3 cellular contexts compared by ENCODE assay signal in the genomic region with DNA sequence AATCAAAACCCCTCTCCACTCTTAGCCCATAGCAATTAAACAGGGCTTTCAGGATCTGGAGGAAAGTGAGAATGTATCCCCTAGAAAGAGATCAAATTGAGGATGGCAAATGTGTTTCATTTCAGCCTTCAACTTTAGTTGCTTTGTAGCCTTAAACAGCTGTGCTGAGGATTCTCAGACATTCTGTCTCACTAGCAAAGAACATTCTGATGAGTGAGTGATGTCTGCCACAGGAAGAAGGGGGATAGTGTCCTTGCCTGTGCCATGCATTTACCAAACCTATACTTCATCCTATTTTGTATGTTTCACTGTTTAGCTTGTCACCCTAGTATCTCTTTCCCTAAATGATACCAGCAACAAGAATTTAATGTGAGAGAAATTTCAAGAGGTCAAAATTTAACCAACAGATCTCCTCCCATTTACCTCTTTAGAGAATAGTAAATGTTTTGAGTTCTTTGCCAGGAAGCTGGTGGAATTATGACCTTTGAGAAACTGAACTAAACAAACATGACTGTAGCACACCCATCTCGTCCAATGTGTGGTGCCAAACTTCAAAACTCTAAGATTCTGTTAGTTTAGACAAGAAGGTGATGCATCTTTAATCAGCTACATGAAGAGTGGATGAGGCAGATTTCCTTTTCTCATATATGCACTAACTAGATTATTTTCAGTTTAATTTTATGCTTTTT.
TF ChIP-seq lines count a peak whose summit lies in the region.

No MANE protein-coding gene starts in this region.

TF ChIP-seq in A549, 52 proteins besides CTCF, POLR2A, EP300 and RAD21 (continued from another document):
- TF ChIP-seq, protein P1, sequence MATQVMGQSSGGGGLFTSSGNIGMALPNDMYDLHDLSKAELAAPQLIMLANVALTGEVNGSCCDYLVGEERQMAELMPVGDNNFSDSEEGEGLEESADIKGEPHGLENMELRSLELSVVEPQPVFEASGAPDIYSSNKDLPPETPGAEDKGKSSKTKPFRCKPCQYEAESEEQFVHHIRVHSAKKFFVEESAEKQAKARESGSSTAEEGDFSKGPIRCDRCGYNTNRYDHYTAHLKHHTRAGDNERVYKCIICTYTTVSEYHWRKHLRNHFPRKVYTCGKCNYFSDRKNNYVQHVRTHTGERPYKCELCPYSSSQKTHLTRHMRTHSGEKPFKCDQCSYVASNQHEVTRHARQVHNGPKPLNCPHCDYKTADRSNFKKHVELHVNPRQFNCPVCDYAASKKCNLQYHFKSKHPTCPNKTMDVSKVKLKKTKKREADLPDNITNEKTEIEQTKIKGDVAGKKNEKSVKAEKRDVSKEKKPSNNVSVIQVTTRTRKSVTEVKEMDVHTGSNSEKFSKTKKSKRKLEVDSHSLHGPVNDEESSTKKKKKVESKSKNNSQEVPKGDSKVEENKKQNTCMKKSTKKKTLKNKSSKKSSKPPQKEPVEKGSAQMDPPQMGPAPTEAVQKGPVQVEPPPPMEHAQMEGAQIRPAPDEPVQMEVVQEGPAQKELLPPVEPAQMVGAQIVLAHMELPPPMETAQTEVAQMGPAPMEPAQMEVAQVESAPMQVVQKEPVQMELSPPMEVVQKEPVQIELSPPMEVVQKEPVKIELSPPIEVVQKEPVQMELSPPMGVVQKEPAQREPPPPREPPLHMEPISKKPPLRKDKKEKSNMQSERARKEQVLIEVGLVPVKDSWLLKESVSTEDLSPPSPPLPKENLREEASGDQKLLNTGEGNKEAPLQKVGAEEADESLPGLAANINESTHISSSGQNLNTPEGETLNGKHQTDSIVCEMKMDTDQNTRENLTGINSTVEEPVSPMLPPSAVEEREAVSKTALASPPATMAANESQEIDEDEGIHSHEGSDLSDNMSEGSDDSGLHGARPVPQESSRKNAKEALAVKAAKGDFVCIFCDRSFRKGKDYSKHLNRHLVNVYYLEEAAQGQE (IDR thresholded peaks at IDR 0.05), result no peak
- TF ChIP-seq, protein P2, sequence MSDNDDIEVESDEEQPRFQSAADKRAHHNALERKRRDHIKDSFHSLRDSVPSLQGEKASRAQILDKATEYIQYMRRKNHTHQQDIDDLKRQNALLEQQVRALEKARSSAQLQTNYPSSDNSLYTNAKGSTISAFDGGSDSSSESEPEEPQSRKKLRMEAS (IDR thresholded peaks at IDR 0.05), result no peak
- TF ChIP-seq NPAS2 (CRISPR knock-in tag; IDR thresholded peaks at IDR 0.05; ENCODE audit: borderline replicate concordance) (no peak), FOSB (CRISPR knock-in tag; IDR thresholded peaks at IDR 0.05) (no peak), CHD4 (IDR thresholded peaks at IDR 0.05; ENCODE audit: borderline replicate concordance) (no peak), ESRRA (IDR thresholded peaks at IDR 0.05; ENCODE audit: borderline replicate concordance, low read length) (no peak), HOXA7 (CRISPR knock-in tag; IDR thresholded peaks at IDR 0.05) (no peak), KDM5A (IDR thresholded peaks at IDR 0.05) (no peak), HDAC2 (IDR thresholded peaks at IDR 0.05) (no peak), SREBF2 (IDR thresholded peaks at IDR 0.05) (no peak), HEYL (CRISPR knock-in tag; IDR thresholded peaks at IDR 0.05) (no peak), CHD2 (IDR thresholded peaks at IDR 0.05; ENCODE audit: low read length, partially characterized antibody) (no peak), RFX5 (IDR thresholded peaks at IDR 0.05) (no peak), KDM1A (IDR thresholded peaks at IDR 0.05; ENCODE audit: low read depth) (no peak), ZC3H11A (IDR thresholded peaks at IDR 0.05) (no peak), RCOR1 (IDR thresholded peaks at IDR 0.05; ENCODE audit: low read depth, low read length) (no peak), JUNB (IDR thresholded peaks at IDR 0.05) (no peak)

TF ChIP-seq in HepG2, 621 proteins besides CTCF, POLR2A, EP300 and RAD21 (continued from another document):
- TF ChIP-seq GPN1 (CRISPR knock-in tag; IDR thresholded peaks at IDR 0.05; ENCODE audit: borderline replicate concordance) (no peak), FOSL1 (CRISPR knock-in tag; IDR thresholded peaks at IDR 0.05; ENCODE audit: borderline replicate concordance) (no peak), KDM3A (CRISPR knock-in tag; IDR thresholded peaks at IDR 0.05; ENCODE audit: low read depth) (no peak), HES4 (CRISPR knock-in tag; IDR thresholded peaks at IDR 0.05; ENCODE audit: borderline replicate concordance) (no peak), MIER2 (CRISPR knock-in tag; IDR thresholded peaks at IDR 0.05) (no peak), BCL6 (CRISPR knock-in tag; IDR thresholded peaks at IDR 0.05) (no peak), MXI1 (IDR thresholded peaks at IDR 0.05; ENCODE audit: borderline replicate concordance, low read depth, low read length) (no peak)
TF ChIP-seq in HepG2: peak in this region for 0.

TF ChIP-seq in neural cell, 6 proteins besides CTCF, POLR2A, EP300 and RAD21 (continued from another document):
- TF ChIP-seq, protein P1 (IDR thresholded peaks at IDR 0.05; ENCODE audit: borderline replicate concordance), result no peak
- TF ChIP-seq TAF1 (IDR thresholded peaks at IDR 0.05; ENCODE audit: low read depth) (no peak), MXI1 (conservative IDR thresholded peaks at IDR 0.05; ENCODE audit: poor library complexity, severe bottlenecking) (no peak)
